Comparison of ENCODE assay signal across 1 cellular context in the genomic region with DNA sequence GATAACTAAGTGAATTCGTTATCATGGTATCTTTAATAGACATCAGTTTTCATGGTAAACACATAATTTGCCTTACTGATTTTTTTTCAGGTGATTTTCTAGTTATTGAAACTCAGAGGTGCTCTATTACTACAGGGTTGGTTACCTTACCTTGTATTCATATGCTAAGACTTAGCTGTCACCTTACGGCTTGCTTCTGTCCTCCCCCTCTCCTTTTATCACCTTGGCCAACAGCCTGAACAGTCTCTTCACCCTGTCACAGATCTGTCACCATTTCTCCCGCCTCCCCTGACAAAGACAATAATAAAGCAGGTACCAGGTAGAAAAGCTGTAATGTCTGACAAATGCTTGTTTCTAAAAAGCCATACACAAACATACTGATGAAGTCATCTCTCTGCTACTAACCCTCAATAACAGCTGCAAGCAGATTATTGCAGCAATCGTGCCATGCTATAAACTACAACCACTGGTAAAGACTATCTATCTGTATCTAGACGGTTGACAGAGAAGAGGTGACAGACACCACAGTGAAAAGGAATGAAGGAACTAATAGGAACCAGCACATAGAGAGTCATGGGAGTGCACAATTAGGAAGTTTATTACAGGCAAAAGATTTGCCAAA.
TF ChIP-seq lines count a peak whose summit lies in the region.

No MANE protein-coding gene starts in this region.

TF ChIP-seq in IMR-90, 13 proteins besides CTCF, POLR2A, EP300 and RAD21 (continued from another document):
- TF ChIP-seq, protein P1, sequence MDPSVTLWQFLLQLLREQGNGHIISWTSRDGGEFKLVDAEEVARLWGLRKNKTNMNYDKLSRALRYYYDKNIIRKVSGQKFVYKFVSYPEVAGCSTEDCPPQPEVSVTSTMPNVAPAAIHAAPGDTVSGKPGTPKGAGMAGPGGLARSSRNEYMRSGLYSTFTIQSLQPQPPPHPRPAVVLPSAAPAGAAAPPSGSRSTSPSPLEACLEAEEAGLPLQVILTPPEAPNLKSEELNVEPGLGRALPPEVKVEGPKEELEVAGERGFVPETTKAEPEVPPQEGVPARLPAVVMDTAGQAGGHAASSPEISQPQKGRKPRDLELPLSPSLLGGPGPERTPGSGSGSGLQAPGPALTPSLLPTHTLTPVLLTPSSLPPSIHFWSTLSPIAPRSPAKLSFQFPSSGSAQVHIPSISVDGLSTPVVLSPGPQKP (IDR thresholded peaks at IDR 0.05; ENCODE audit: borderline replicate concordance, low read depth, low read length), result no peak
- TF ChIP-seq MAZ (IDR thresholded peaks at IDR 0.05; ENCODE audit: borderline replicate concordance, low read depth, low read length), result no peak
- TF ChIP-seq FOS (IDR thresholded peaks at IDR 0.05; ENCODE audit: low read depth, low read length), result no peak
- no peak for TF ChIP-seq BHLHE40 (IDR thresholded peaks at IDR 0.05; ENCODE audit: low read depth, low read length)
- no peak for TF ChIP-seq SMC3 (IDR thresholded peaks at IDR 0.05; ENCODE audit: low read depth, low read length)
- TF ChIP-seq RFX5 (IDR thresholded peaks at IDR 0.05; ENCODE audit: low read depth, low read length), result no peak
- no peak for TF ChIP-seq MAFK (IDR thresholded peaks at IDR 0.05; ENCODE audit: low read depth, low read length)
- TF ChIP-seq CEBPB (IDR thresholded peaks at IDR 0.05; ENCODE audit: low read depth, low read length), result no peak
- no peak for TF ChIP-seq CHD1 (IDR thresholded peaks at IDR 0.05; ENCODE audit: low read depth, low read length)
- TF ChIP-seq, protein P2, sequence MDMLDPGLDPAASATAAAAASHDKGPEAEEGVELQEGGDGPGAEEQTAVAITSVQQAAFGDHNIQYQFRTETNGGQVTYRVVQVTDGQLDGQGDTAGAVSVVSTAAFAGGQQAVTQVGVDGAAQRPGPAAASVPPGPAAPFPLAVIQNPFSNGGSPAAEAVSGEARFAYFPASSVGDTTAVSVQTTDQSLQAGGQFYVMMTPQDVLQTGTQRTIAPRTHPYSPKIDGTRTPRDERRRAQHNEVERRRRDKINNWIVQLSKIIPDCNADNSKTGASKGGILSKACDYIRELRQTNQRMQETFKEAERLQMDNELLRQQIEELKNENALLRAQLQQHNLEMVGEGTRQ (IDR thresholded peaks at IDR 0.05; ENCODE audit: low read depth, low read length), result no peak
TF ChIP-seq in IMR-90: peak in this region for 0.
